19 cellular contexts compared by ENCODE assay signal in the genomic region with DNA sequence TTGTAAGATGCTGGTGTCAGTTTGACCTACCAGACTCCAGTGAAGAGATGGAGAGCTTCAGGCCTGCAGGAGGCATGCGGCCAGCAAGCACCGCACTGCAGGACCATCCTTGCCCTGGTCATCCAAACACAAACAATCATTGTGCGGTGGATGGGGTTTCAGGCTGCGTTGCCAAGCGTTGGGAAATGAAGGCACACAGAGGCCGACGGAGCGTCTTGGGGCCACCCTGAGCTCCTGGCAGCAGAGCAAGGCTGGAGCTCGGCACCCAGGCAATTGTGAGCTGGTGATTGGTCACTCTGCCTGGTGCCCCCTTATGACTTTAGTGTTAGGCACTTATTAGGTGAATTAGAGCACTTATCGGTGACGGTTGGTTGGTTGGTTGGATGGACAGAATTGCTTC.
DNase-seq lines count a peak whose midpoint lies in the region; ATAC-seq and TF ChIP-seq lines count a peak whose summit lies in the region.
"Had no signal": no experiment of that assay in that cellular context is flagged by ENCODE, and none has a peak within 500 bp of the region (broad histone marks: within the 10 kb centered on the region; RNA-seq: fewer than 3 reads in every experiment).

No MANE protein-coding gene starts in this region.

- no peak overlapping the region for H3K4me2 ChIP-seq in neuronal stem cell (ENCODE audit: insufficient read depth, low read length, poor library complexity, severe bottlenecking)
- H3K4me2 ChIP-seq: BLaER1, GM23338 had no signal

- H2AFZ ChIP-seq in neuronal stem cell (ENCODE audit: low read length), result no peak overlapping the region
- H2AFZ ChIP-seq: GM23338 had no signal

- H3K14ac ChIP-seq in neuronal stem cell (ENCODE audit: low read length), result no peak overlapping the region

- no peak for ATAC-seq in upper lobe of right lung
- no peak for ATAC-seq in stimulated activated memory B cell treated with anti-CD40 and anti-IgM and Interleukin-4, amounts not matched to agents 10 μg/mL and 1 μg/mL and 100 μg/mL, for 72 hours
- ATAC-seq: CD8-positive, alpha-beta T cell; GM12878 had no signal

- H3K36me3 ChIP-seq in neuronal stem cell (replicated peaks in 1 of 2; ENCODE audit: control insufficient read depth in 2 of 2, insufficient read depth in 2 of 2, low read length in 2 of 2) (peaks cover 0 to 14% of the 10 kb centered on the region in 2 donors), upper lobe of right lung (no peaks in the 10 kb centered on the region)
- H3K36me3 ChIP-seq: BLaER1, HAP-1 had no signal

- peaks cover 7% of the 10 kb centered on the region for H3K27me3 Mint-ChIP-seq in stimulated activated memory B cell treated with anti-CD40 and anti-IgM and Interleukin-4, amounts not matched to agents 10 μg/mL and 1 μg/mL and 100 μg/mL, for 72 hours

- DNase-seq in ecto neural progenitor cell (ENCODE audit: low spot score) (peak; percentile 37), mesenteric fat pad (ENCODE audit: low spot score) (peak; percentile 82), neuronal stem cell (ENCODE audit: low spot score) (no peak), upper lobe of right lung (no peak), dedifferentiated amniotic fluid mesenchymal stem cell (ENCODE audit: extremely low spot score) (no peak)
- DNase-seq: Caco-2; CD4-positive, CD25-positive, alpha-beta regulatory T cell; CD8-positive, alpha-beta T cell; DMS153; DND-41; GDM1; HFFc6 had no signal

- no peak overlapping the region for H3K4me3 ChIP-seq in neuronal stem cell (ENCODE audit: low read length in 2 of 2)
- no peak overlapping the region for H3K4me3 ChIP-seq in upper lobe of right lung
- H3K4me3 ChIP-seq: BLaER1, GM12878, GM23338, HAP-1 had no signal

- H2AK5ac ChIP-seq in neuronal stem cell (ENCODE audit: low read depth, low read length), result peak overlapping the region; percentile 12

- H3K36me3 Mint-ChIP-seq in stimulated activated memory B cell treated with anti-CD40 and anti-IgM and Interleukin-4, amounts not matched to agents 10 μg/mL and 1 μg/mL and 100 μg/mL, for 72 hours, result no peaks in the 10 kb centered on the region
- H3K36me3 Mint-ChIP-seq: CD4-positive, CD25-positive, alpha-beta regulatory T cell; CD8-positive, alpha-beta T cell had no signal

- no peak overlapping the region for H3K4ac ChIP-seq in neuronal stem cell (ENCODE audit: low read length)

- H3K27ac ChIP-seq in neuronal stem cell (replicated peaks; ENCODE audit: low read length) (peak overlapping the region; percentile 91), upper lobe of right lung (no peak overlapping the region)
- H3K27ac ChIP-seq: BLaER1, C4-2B had no signal

- no peak overlapping the region for H3K23ac ChIP-seq in neuronal stem cell (ENCODE audit: low read depth, low read length, poor library complexity)

- peak overlapping the region; percentile 95 for H3K18ac ChIP-seq in neuronal stem cell (ENCODE audit: low read length)

- H4K91ac ChIP-seq in neuronal stem cell (ENCODE audit: low read depth, low read length, poor library complexity), result peak overlapping the region; percentile 56

- H3K9ac ChIP-seq in neuronal stem cell (ENCODE audit: low read depth, low read length, poor library complexity), result no peak overlapping the region
- H3K9ac ChIP-seq: BLaER1 had no signal

- no peak overlapping the region for H3K4me3 Mint-ChIP-seq in stimulated activated memory B cell treated with anti-CD40 and anti-IgM and Interleukin-4, amounts not matched to agents 10 μg/mL and 1 μg/mL and 100 μg/mL, for 72 hours
- H3K4me3 Mint-ChIP-seq: B cell; CD4-positive, CD25-positive, alpha-beta regulatory T cell; CD8-positive, alpha-beta T cell; GM23338; HFFc6 had no signal

- no peak overlapping the region for H2BK15ac ChIP-seq in neuronal stem cell (ENCODE audit: low read length)

- H2BK12ac ChIP-seq in neuronal stem cell (ENCODE audit: low read length), result peak overlapping the region; percentile 52

- H3K4me1 Mint-ChIP-seq in stimulated activated memory B cell treated with anti-CD40 and anti-IgM and Interleukin-4, amounts not matched to agents 10 μg/mL and 1 μg/mL and 100 μg/mL, for 72 hours, result no peaks in the 10 kb centered on the region
- H3K4me1 Mint-ChIP-seq: B cell; CD4-positive, CD25-positive, alpha-beta regulatory T cell had no signal

- H2BK120ac ChIP-seq in neuronal stem cell (ENCODE audit: low read depth, low read length), result peak overlapping the region; percentile 20

- H2BK5ac ChIP-seq in neuronal stem cell (ENCODE audit: low read length), result peak overlapping the region; percentile 49

- no CpG with 5 or more reads among the region's 11 CpGs for WGBS in neuronal stem cell (ENCODE audit: extremely low coverage in 2 of 2, insufficient read length in 2 of 2, insufficient replicate concordance in 1 of 2), 2 donors

- peaks cover 0 to 18% of the 10 kb centered on the region in 2 donors for H3K9me3 ChIP-seq in neuronal stem cell (replicated peaks in 1 of 2; ENCODE audit: control insufficient read depth in 2 of 2, insufficient read depth in 1 of 2, low read depth in 1 of 2, low read length in 2 of 2)
- H3K9me3 ChIP-seq in upper lobe of right lung, result no peaks in the 10 kb centered on the region
- H3K9me3 ChIP-seq: Caco-2, HAP-1 had no signal

- H3K4me1 ChIP-seq in neuronal stem cell (ENCODE audit: control insufficient read depth in 2 of 2, insufficient read depth in 1 of 2, low read depth in 1 of 2, low read length in 2 of 2) (peaks cover 27 to 28% of the 10 kb centered on the region in 2 donors), upper lobe of right lung (no peaks in the 10 kb centered on the region)
- H3K4me1 ChIP-seq: BLaER1, Caco-2, HAP-1 had no signal

- H3K27me3 ChIP-seq in neuronal stem cell (ENCODE audit: control insufficient read depth in 3 of 3, insufficient read depth in 3 of 3, low read depth in 1 of 3, low read length in 3 of 3) (no peaks in the 10 kb centered on the region), upper lobe of right lung (no peaks in the 10 kb centered on the region)
- H3K27me3 ChIP-seq: BLaER1 had no signal

- H3K27ac Mint-ChIP-seq in stimulated activated memory B cell treated with anti-CD40 and anti-IgM and Interleukin-4, amounts not matched to agents 10 μg/mL and 1 μg/mL and 100 μg/mL, for 72 hours, result no peak overlapping the region
- H3K27ac Mint-ChIP-seq: B cell; CD4-positive, CD25-positive, alpha-beta regulatory T cell; CD8-positive, alpha-beta T cell; GM23338; HFFc6 had no signal

- H3K79me1 ChIP-seq in neuronal stem cell (ENCODE audit: low read depth, low read length), result peaks cover 3% of the 10 kb centered on the region

- H4K8ac ChIP-seq in neuronal stem cell (ENCODE audit: low read depth, low read length), result no peak overlapping the region

- TF ChIP-seq CTCF in upper lobe of right lung (IDR thresholded peaks at IDR 0.05), result no peak

- peaks cover 16% of the 10 kb centered on the region for H3K9me3 Mint-ChIP-seq in stimulated activated memory B cell treated with anti-CD40 and anti-IgM and Interleukin-4, amounts not matched to agents 10 μg/mL and 1 μg/mL and 100 μg/mL, for 72 hours
- H3K9me3 Mint-ChIP-seq: CD8-positive, alpha-beta T cell had no signal

- intact Hi-C loops in upper lobe of right lung (cut with DNase I), result no loop called here

Comparison
In these comparisons a context has a peak if more than half of its experiments do, and no peak if none do; other contexts are left out.
1. DNase-seq: peak in ecto neural progenitor cell (single experiment) and mesenteric fat pad (single experiment); none in neuronal stem cell (single experiment), upper lobe of right lung (single experiment) and dedifferentiated amniotic fluid mesenchymal stem cell (single experiment).